In genomic region chr1:154773551-154773950, GRCh38 we compare ENCODE assay signal across 27 cellular contexts.
DNase-seq lines count a peak whose midpoint lies in the region; ATAC-seq, FAIRE-seq and TF ChIP-seq lines count a peak whose summit lies in the region.
"Had no signal": no experiment of that assay in that cellular context is flagged by ENCODE, and none has a peak within 500 bp of the region (broad histone marks: within the 10 kb centered on the region; RNA-seq: fewer than 3 reads in every experiment).

No MANE protein-coding gene starts in this region.

- H3K4me3 ChIP-seq in suprapubic skin (no peak overlapping the region), breast epithelium (no peak overlapping the region)
- H3K4me3 ChIP-seq: esophagus squamous epithelium, GM23248, hepatocyte, upper lobe of right lung had no signal

- no peak for TF ChIP-seq CTCF in suprapubic skin (IDR thresholded peaks at IDR 0.05)
- TF ChIP-seq CTCF in breast epithelium (IDR thresholded peaks at IDR 0.05) = no peak

- no peak for ATAC-seq in HG03045 (IDR thresholded peaks at IDR 0.05; ENCODE audit: unreplicated experiment)
- ATAC-seq: activated CD4-positive, CD25-positive, alpha-beta regulatory T cell treated with anti-CD3 and anti-CD28 coated beads, Interleukin-2, amount 50 U/mL, for 24 hours; left colon; T-cell; upper lobe of right lung had no signal

- 69% methylated on average over 2 of the region's 2 CpGs for WGBS in suprapubic skin

- DNase-seq in GM12892 (ENCODE audit: insufficient read length) = no peak
- peak; percentile 8 for DNase-seq in NCI-H2171 treated with DMSO at 0.1 percent for 48 hours (lab: John Stamatoyannopoulos, UW)
- DNase-seq in left kidney (ENCODE audit: low read depth, low spot score) = peak; percentile 32
- peak; percentile 8 to 23 for DNase-seq in suprapubic skin (ENCODE audit: low spot score in 2 of 2)
- no peak for DNase-seq in breast epithelium (ENCODE audit: low spot score in 2 of 2)
- DNase-seq in occipital lobe (lab: John Stamatoyannopoulos, UW) = no peak
- DNase-seq: activated CD4-positive, alpha-beta memory T cell treated with anti-CD3 and anti-CD28 coated beads for 36 hours; activated CD8-positive, alpha-beta memory T cell treated with anti-CD3 and anti-CD28 coated beads, Interleukin-2, amount 50 U/mL, for 4 hours; activated naive CD4-positive, alpha-beta T cell treated with anti-CD3 and anti-CD28 coated beads, Interleukin-2, amount 50 U/mL, for 16 hours; Calu3; central memory CD4-positive, alpha-beta T cell; esophagus squamous epithelium; GM23248; mesenchymal stem cell; NCI-H1436 treated with DMSO at 0.1 percent for 48 hours; NCI-H2227 treated with DMSO at 0.1 percent for 48 hours; NCI-H774; small intestine; stimulated activated CD4-positive, alpha-beta T cell treated with anti-CD3 and anti-CD28 coated beads, Interleukin-2, amount 100 ng/mL, for 24 hours; T-cell had no signal

- peak; percentile 48 for FAIRE-seq in GM12892 (lab: Jason Lieb, UNC)
- FAIRE-seq: frontal cortex, small intestine had no signal

- TF ChIP-seq POLR2A in GM12892 (IDR thresholded peaks at IDR 0.05; ENCODE audit: low read depth, low read length) = no peak
- TF ChIP-seq POLR2A in suprapubic skin (IDR thresholded peaks at IDR 0.05) = no peak
- TF ChIP-seq POLR2A in breast epithelium (IDR thresholded peaks at IDR 0.05) = no peak

- H3K27ac ChIP-seq in suprapubic skin = no peak overlapping the region
- no peak overlapping the region for H3K27ac ChIP-seq in breast epithelium
- H3K27ac ChIP-seq: esophagus squamous epithelium, GM23248, hepatocyte, HL-60, upper lobe of right lung had no signal

- TF ChIP-seq EP300 in suprapubic skin (IDR thresholded peaks at IDR 0.05) = no peak

- H3K4me1 ChIP-seq in suprapubic skin (no peaks in the 10 kb centered on the region), breast epithelium (no peaks in the 10 kb centered on the region)
- H3K4me1 ChIP-seq: upper lobe of right lung had no signal

- intact Hi-C loops in breast epithelium (cut with DNase I; ENCODE audit: low total_unique reads) = no loop called here

- H3K27me3 ChIP-seq in suprapubic skin = no peaks in the 10 kb centered on the region
- no peaks in the 10 kb centered on the region for H3K27me3 ChIP-seq in breast epithelium
- H3K27me3 ChIP-seq: hepatocyte, upper lobe of right lung had no signal

- no peaks in the 10 kb centered on the region for H3K9me3 ChIP-seq in suprapubic skin
- no peaks in the 10 kb centered on the region for H3K9me3 ChIP-seq in breast epithelium
- H3K9me3 ChIP-seq: esophagus squamous epithelium, upper lobe of right lung had no signal

- H3K36me3 ChIP-seq in suprapubic skin = no peaks in the 10 kb centered on the region
- H3K36me3 ChIP-seq in breast epithelium = no peaks in the 10 kb centered on the region
- H3K36me3 ChIP-seq: esophagus squamous epithelium, upper lobe of right lung had no signal

Comparison
In these comparisons a context has a peak if more than half of its experiments do, and no peak if none do; other contexts are left out.
1. DNase-seq: peak in NCI-H2171 treated with DMSO at 0.1 percent for 48 hours (single experiment), left kidney (single experiment) and suprapubic skin (2 of 2); none in GM12892 (single experiment), breast epithelium (0 of 2) and occipital lobe (single experiment).